In genomic region chr19:19201697-19202630, GRCh38 we compare ENCODE assay signal across 1 cellular context.
TF ChIP-seq lines count a peak whose summit lies in the region.

No MANE protein-coding gene starts in this region.

TF ChIP-seq in IMR-90, 13 proteins besides CTCF, POLR2A, EP300 and RAD21 (continued from another document):
- TF ChIP-seq FOS (IDR thresholded peaks at IDR 0.05; ENCODE audit: low read depth, low read length), result no peak
- TF ChIP-seq MXI1 (IDR thresholded peaks at IDR 0.05; ENCODE audit: borderline replicate concordance, low read depth, low read length), result no peak
TF ChIP-seq in IMR-90: peak in this region for 0.
